1 cellular context compared by ENCODE assay signal in the genomic region with DNA sequence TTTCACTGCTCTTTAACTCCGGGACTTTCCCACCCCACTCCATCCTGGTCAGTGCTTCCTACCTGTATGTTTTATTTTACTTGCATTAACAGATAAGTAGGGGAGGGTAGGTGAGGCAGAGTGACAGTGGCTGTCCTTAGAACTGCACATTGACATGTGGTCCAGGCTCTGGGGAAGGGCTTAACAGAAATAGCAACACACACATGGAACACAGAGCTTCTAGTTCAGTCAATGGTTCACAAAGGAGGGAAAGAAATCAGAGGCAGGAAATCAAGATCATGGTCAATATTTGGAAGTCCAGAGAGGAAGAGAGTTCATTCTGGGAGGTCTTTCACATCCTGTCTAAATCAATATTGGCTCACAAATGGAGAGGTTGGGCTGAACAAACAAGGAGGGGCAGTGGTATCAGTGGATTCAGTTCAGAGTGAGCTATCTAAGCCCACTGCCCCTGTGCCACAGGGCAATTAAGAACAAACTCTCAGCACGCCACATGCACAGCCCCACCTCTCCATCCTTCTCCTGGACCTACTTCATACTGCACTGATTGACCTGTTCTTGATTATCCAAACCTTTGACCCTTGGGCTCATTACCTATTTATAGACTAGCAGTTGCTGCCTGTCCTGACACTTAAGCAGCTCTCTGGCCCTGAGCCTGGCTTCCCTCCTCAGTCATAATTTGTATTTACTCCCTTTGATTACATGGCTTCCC.
TF ChIP-seq lines count a peak whose summit lies in the region.

No MANE protein-coding gene starts in this region.

TF ChIP-seq in HepG2, 621 proteins besides CTCF, POLR2A, EP300 and RAD21 (continued from another document and continues in another):
- TF ChIP-seq HMGXB3 (CRISPR knock-in tag; IDR thresholded peaks at IDR 0.05; ENCODE audit: borderline replicate concordance) (no peak), HNRNPH1 (optimal IDR thresholded peaks at IDR 0.05; ENCODE audit: low read depth, low read length) (no peak), HCFC1 (IDR thresholded peaks at IDR 0.05; ENCODE audit: low read depth, low read length) (no peak), HNRNPLL (IDR thresholded peaks at IDR 0.05; ENCODE audit: low read depth, low read length, poor library complexity, severe bottlenecking) (no peak), ZNF383 (CRISPR knock-in tag; IDR thresholded peaks at IDR 0.05; ENCODE audit: borderline replicate concordance) (no peak), ZNF782 (CRISPR knock-in tag; IDR thresholded peaks at IDR 0.05; ENCODE audit: borderline replicate concordance) (no peak), SATB2 (CRISPR knock-in tag; IDR thresholded peaks at IDR 0.05) (no peak), MATR3 (CRISPR knock-in tag; IDR thresholded peaks at IDR 0.05) (no peak), ZFX (CRISPR knock-in tag; IDR thresholded peaks at IDR 0.05; ENCODE audit: low read depth) (peak; percentile 34), SP140L (CRISPR knock-in tag; IDR thresholded peaks at IDR 0.05; ENCODE audit: borderline replicate concordance) (no peak), RFXANK (CRISPR knock-in tag; IDR thresholded peaks at IDR 0.05) (peak; percentile 55; the same call in 1 of the 2 replicates), ZSCAN9 (CRISPR knock-in tag; IDR thresholded peaks at IDR 0.05; ENCODE audit: borderline replicate concordance) (peak; percentile 49; the same call in 1 of the 2 replicates), U2AF2 (IDR thresholded peaks at IDR 0.05; ENCODE audit: low read depth, low read length) (no peak), RARG (CRISPR knock-in tag; IDR thresholded peaks at IDR 0.05; ENCODE audit: low read depth) (no peak), SETDB1 (CRISPR knock-in tag; IDR thresholded peaks at IDR 0.05; ENCODE audit: borderline replicate concordance) (no peak), RFX3 (CRISPR knock-in tag; IDR thresholded peaks at IDR 0.05) (no peak), ZFP36L2 (CRISPR knock-in tag; IDR thresholded peaks at IDR 0.05) (no peak), ZNF580 (CRISPR knock-in tag; IDR thresholded peaks at IDR 0.05; ENCODE audit: borderline replicate concordance, low read depth) (no peak; the same call in 1 of the 2 replicates), ZC3H4 (CRISPR knock-in tag; IDR thresholded peaks at IDR 0.05; ENCODE audit: borderline replicate concordance) (no peak), MAF1 (CRISPR knock-in tag; IDR thresholded peaks at IDR 0.05; ENCODE audit: borderline replicate concordance) (no peak; the same call in 1 of the 2 replicates), ELF1 (CRISPR knock-in tag; IDR thresholded peaks at IDR 0.05) (peak; percentile 61), ZNF18 (CRISPR knock-in tag; IDR thresholded peaks at IDR 0.05; ENCODE audit: insufficient replicate concordance) (peak; percentile 74), CENPT (CRISPR knock-in tag; IDR thresholded peaks at IDR 0.05; ENCODE audit: low read depth) (no peak), FOXK2 (IDR thresholded peaks at IDR 0.05) (peak; percentile 90), ZNF382 (CRISPR knock-in tag; IDR thresholded peaks at IDR 0.05; ENCODE audit: borderline replicate concordance) (no peak), ZNF619 (CRISPR knock-in tag; IDR thresholded peaks at IDR 0.05) (no peak), SRY (CRISPR knock-in tag; IDR thresholded peaks at IDR 0.05) (peak; percentile 60; the same call in 1 of the 2 replicates), ADNP (CRISPR knock-in tag; IDR thresholded peaks at IDR 0.05) (no peak), REPIN1 (CRISPR knock-in tag; IDR thresholded peaks at IDR 0.05; ENCODE audit: borderline replicate concordance, low read depth) (peak; percentile 78; the same call in 1 of the 2 replicates), ZBTB49 (CRISPR knock-in tag; IDR thresholded peaks at IDR 0.05; ENCODE audit: borderline replicate concordance) (no peak), ZNF629 (CRISPR knock-in tag; conservative IDR thresholded peaks at IDR 0.05) (no peak; the same call in 1 of the 2 replicates), TOE1 (CRISPR knock-in tag; IDR thresholded peaks at IDR 0.05) (peak; percentile 56; the same call in 1 of the 2 replicates), DR1 (CRISPR knock-in tag; IDR thresholded peaks at IDR 0.05) (no peak; the same call in 1 of the 2 replicates), YY1 (IDR thresholded peaks at IDR 0.05; ENCODE audit: insufficient read depth, insufficient replicate concordance, low read depth, low read length) (no peak), HNF1A (IDR thresholded peaks at IDR 0.05; ENCODE audit: low read depth) (peak; percentile 45; the same call in 1 of the 2 replicates), HNF1A (CRISPR knock-in tag; IDR thresholded peaks at IDR 0.05; ENCODE audit: borderline replicate concordance) (peak; percentile 91), ZNF792 (CRISPR knock-in tag; IDR thresholded peaks at IDR 0.05) (peak; percentile 87), CCAR2 (optimal IDR thresholded peaks at IDR 0.05; ENCODE audit: low read depth, low read length) (no peak), MXD4 (CRISPR knock-in tag; IDR thresholded peaks at IDR 0.05) (peak; percentile 78; the same call in 1 of the 2 replicates), ZMAT3 (CRISPR knock-in tag; conservative IDR thresholded peaks at IDR 0.05) (no peak), RFX5 (IDR thresholded peaks at IDR 0.05; ENCODE audit: low read depth, low read length) (no peak), ZFYVE20 (CRISPR knock-in tag; IDR thresholded peaks at IDR 0.05; ENCODE audit: borderline replicate concordance, low read depth) (no peak), XBP1 (CRISPR knock-in tag; IDR thresholded peaks at IDR 0.05) (no peak), CBFB (CRISPR knock-in tag; IDR thresholded peaks at IDR 0.05) (peak; percentile 73), ZNF598 (CRISPR knock-in tag; IDR thresholded peaks at IDR 0.05; ENCODE audit: borderline replicate concordance) (no peak)
- TF ChIP-seq, protein P1, sequence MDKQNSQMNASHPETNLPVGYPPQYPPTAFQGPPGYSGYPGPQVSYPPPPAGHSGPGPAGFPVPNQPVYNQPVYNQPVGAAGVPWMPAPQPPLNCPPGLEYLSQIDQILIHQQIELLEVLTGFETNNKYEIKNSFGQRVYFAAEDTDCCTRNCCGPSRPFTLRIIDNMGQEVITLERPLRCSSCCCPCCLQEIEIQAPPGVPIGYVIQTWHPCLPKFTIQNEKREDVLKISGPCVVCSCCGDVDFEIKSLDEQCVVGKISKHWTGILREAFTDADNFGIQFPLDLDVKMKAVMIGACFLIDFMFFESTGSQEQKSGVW (CRISPR knock-in tag; IDR thresholded peaks at IDR 0.05; ENCODE audit: borderline replicate concordance) = no peak
- TF ChIP-seq, protein P2, sequence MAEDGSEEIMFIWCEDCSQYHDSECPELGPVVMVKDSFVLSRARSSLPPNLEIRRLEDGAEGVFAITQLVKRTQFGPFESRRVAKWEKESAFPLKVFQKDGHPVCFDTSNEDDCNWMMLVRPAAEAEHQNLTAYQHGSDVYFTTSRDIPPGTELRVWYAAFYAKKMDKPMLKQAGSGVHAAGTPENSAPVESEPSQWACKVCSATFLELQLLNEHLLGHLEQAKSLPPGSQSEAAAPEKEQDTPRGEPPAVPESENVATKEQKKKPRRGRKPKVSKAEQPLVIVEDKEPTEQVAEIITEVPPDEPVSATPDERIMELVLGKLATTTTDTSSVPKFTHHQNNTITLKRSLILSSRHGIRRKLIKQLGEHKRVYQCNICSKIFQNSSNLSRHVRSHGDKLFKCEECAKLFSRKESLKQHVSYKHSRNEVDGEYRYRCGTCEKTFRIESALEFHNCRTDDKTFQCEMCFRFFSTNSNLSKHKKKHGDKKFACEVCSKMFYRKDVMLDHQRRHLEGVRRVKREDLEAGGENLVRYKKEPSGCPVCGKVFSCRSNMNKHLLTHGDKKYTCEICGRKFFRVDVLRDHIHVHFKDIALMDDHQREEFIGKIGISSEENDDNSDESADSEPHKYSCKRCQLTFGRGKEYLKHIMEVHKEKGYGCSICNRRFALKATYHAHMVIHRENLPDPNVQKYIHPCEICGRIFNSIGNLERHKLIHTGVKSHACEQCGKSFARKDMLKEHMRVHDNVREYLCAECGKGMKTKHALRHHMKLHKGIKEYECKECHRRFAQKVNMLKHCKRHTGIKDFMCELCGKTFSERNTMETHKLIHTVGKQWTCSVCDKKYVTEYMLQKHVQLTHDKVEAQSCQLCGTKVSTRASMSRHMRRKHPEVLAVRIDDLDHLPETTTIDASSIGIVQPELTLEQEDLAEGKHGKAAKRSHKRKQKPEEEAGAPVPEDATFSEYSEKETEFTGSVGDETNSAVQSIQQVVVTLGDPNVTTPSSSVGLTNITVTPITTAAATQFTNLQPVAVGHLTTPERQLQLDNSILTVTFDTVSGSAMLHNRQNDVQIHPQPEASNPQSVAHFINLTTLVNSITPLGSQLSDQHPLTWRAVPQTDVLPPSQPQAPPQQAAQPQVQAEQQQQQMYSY (CRISPR knock-in tag; IDR thresholded peaks at IDR 0.05) = no peak
